In the genomic region with DNA sequence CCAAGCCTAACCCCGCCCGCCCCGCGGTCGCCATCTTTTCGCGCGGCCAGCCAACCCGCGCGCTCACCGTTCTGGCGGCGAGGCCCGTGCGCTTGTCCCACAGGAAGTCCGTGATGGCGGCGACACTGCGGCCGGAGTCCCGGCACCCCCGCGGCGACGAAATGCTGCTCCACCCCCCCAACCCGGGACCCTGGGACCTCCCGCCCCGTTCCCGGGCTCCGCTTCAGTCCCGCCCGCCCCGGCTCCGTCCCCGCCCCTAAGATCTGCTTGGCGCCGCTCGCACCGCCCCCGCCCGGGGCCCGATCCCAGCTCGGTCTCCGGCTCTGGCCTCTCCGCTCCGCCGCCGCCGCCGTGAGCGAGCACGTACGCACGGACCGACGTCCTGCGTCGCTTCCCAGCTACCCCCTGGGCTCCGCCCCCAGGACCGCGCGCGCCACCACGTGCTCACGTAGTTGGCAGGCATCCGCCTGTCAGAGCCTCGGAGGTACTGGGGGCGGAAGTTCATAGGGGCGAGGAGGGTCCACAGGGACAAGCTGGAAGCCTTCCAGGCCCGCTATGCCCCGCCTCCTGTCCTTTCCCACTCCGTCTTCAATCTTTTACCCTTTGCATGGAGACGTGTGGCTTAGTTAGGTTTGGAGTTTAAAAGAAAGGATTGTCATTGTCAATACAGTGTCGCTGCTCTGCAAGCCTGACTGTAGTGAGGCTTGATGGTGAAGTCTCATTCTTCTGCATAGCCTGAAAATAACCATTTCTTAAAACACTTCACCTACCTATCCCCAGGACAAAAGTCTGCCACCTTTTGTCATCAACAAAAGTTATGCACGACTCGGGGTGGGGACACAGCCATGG, we compare ENCODE assay signal across 1 cellular context.
TF ChIP-seq lines count a peak whose summit lies in the region.

A gene (minus strand): TSS at position 371 of the 849 bp plus-strand sequence. CDS start 2,527 bp downstream, outside the sequence.

TF ChIP-seq in GM12878, 131 proteins besides CTCF, POLR2A, EP300 and RAD21 (continued from another document):
- TF ChIP-seq, protein P1, sequence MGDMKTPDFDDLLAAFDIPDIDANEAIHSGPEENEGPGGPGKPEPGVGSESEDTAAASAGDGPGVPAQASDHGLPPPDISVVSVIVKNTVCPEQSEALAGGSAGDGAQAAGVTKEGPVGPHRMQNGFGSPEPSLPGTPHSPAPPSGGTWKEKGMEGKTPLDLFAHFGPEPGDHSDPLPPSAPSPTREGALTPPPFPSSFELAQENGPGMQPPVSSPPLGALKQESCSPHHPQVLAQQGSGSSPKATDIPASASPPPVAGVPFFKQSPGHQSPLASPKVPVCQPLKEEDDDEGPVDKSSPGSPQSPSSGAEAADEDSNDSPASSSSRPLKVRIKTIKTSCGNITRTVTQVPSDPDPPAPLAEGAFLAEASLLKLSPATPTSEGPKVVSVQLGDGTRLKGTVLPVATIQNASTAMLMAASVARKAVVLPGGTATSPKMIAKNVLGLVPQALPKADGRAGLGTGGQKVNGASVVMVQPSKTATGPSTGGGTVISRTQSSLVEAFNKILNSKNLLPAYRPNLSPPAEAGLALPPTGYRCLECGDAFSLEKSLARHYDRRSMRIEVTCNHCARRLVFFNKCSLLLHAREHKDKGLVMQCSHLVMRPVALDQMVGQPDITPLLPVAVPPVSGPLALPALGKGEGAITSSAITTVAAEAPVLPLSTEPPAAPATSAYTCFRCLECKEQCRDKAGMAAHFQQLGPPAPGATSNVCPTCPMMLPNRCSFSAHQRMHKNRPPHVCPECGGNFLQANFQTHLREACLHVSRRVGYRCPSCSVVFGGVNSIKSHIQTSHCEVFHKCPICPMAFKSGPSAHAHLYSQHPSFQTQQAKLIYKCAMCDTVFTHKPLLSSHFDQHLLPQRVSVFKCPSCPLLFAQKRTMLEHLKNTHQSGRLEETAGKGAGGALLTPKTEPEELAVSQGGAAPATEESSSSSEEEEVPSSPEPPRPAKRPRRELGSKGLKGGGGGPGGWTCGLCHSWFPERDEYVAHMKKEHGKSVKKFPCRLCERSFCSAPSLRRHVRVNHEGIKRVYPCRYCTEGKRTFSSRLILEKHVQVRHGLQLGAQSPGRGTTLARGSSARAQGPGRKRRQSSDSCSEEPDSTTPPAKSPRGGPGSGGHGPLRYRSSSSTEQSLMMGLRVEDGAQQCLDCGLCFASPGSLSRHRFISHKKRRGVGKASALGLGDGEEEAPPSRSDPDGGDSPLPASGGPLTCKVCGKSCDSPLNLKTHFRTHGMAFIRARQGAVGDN (IDR thresholded peaks at IDR 0.05), result peak; percentile 91
- TF ChIP-seq RCOR1 (conservative IDR thresholded peaks at IDR 0.05; ENCODE audit: low read depth, low read length), result no peak
- TF ChIP-seq CBX5 (IDR thresholded peaks at IDR 0.05; ENCODE audit: low read depth), result no peak
- no peak for TF ChIP-seq LARP7 (IDR thresholded peaks at IDR 0.05)
- TF ChIP-seq ZNF274 (IDR thresholded peaks at IDR 0.05; ENCODE audit: insufficient read depth, insufficient read length), result no peak
- TF ChIP-seq, protein P2, sequence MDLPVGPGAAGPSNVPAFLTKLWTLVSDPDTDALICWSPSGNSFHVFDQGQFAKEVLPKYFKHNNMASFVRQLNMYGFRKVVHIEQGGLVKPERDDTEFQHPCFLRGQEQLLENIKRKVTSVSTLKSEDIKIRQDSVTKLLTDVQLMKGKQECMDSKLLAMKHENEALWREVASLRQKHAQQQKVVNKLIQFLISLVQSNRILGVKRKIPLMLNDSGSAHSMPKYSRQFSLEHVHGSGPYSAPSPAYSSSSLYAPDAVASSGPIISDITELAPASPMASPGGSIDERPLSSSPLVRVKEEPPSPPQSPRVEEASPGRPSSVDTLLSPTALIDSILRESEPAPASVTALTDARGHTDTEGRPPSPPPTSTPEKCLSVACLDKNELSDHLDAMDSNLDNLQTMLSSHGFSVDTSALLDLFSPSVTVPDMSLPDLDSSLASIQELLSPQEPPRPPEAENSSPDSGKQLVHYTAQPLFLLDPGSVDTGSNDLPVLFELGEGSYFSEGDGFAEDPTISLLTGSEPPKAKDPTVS (IDR thresholded peaks at IDR 0.05; ENCODE audit: low read depth, low read length), result no peak
- no peak for TF ChIP-seq FOS (IDR thresholded peaks at IDR 0.05; ENCODE audit: borderline replicate concordance, extremely low read depth, insufficient read length)
- no peak for TF ChIP-seq TCF3 (IDR thresholded peaks at IDR 0.05; ENCODE audit: borderline replicate concordance, insufficient read depth, low read depth, low read length)
- TF ChIP-seq, protein P3, sequence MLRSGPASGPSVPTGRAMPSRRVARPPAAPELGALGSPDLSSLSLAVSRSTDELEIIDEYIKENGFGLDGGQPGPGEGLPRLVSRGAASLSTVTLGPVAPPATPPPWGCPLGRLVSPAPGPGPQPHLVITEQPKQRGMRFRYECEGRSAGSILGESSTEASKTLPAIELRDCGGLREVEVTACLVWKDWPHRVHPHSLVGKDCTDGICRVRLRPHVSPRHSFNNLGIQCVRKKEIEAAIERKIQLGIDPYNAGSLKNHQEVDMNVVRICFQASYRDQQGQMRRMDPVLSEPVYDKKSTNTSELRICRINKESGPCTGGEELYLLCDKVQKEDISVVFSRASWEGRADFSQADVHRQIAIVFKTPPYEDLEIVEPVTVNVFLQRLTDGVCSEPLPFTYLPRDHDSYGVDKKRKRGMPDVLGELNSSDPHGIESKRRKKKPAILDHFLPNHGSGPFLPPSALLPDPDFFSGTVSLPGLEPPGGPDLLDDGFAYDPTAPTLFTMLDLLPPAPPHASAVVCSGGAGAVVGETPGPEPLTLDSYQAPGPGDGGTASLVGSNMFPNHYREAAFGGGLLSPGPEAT (IDR thresholded peaks at IDR 0.05; ENCODE audit: low read depth), result peak; percentile 52; the same call in 1 of the 2 replicates
- TF ChIP-seq GATAD2B (conservative IDR thresholded peaks at IDR 0.05; ENCODE audit: low read depth), result 0 out of 2 replicates have a peak, but pooled peaks have one; percentile 62
- 0 out of 2 replicates have a peak, but pooled peaks have one; percentile 54 for TF ChIP-seq ASH2L (IDR thresholded peaks at IDR 0.05; ENCODE audit: borderline replicate concordance, low read depth)
- TF ChIP-seq STAT3 (IDR thresholded peaks at IDR 0.05; ENCODE audit: low read depth, low read length), result no peak
- TF ChIP-seq STAT1 (conservative IDR thresholded peaks at IDR 0.05), result no peak
- TF ChIP-seq BACH1 (IDR thresholded peaks at IDR 0.05; ENCODE audit: borderline replicate concordance), result peak; percentile 18; the same call in 1 of the 2 replicates
- 0 out of 2 replicates have a peak, but pooled peaks have one; percentile 39 for TF ChIP-seq CHD2 (IDR thresholded peaks at IDR 0.05; ENCODE audit: borderline replicate concordance, low read depth, low read length)
- TF ChIP-seq CREB1 (IDR thresholded peaks at IDR 0.05; ENCODE audit: low read depth), result peak; percentile 78
